In genomic region chr16:15686287-15686686, GRCh38 we compare ENCODE assay signal across 24 cellular contexts.
"Had no signal": no experiment of that assay in that cellular context is flagged by ENCODE, and none has a peak within 500 bp of the region (broad histone marks: within the 10 kb centered on the region; RNA-seq: fewer than 3 reads in every experiment).

No MANE protein-coding gene starts in this region.

- ATAC-seq: activated CD8-positive, alpha-beta memory T cell treated with anti-CD3 and anti-CD28 coated beads, Interleukin-2, amount 10 ng/mL, durations not matched to agents 7 days and 5 days; Panc1; Right ventricle myocardium inferior; WTC11 had no signal

- DNase-seq: activated CD4-positive, alpha-beta T cell treated with anti-CD3 and anti-CD28 coated beads for 48 hours; activated CD4-positive, alpha-beta T cell treated with anti-CD3 and anti-CD28 coated beads, Interleukin-2, amount 50 U/mL, for 4 hours; activated CD4-positive, CD25-positive, alpha-beta regulatory T cell treated with anti-CD3 and anti-CD28 coated beads, Interleukin-2, amount 50 U/mL, for 72 hours; activated CD8-positive, alpha-beta memory T cell treated with anti-CD3 and anti-CD28 coated beads, Interleukin-2, amount 10 ng/mL, durations not matched to agents 7 days and 5 days; activated effector memory CD4-positive, alpha-beta T cell treated with Interleukin-2 at 50 U/mL for 16 hours; activated naive CD4-positive, alpha-beta T cell treated with Interleukin-2 at 50 U/mL for 16 hours; activated T-cell treated with anti-CD3 and anti-CD28 coated beads, Interleukin-2, amount 50 U/mL, for 24 hours; anterior cingulate cortex; NCI-H1105 treated with DMSO at 0.1 percent for 48 hours; NCI-H1436 treated with DMSO at 0.1 percent for 48 hours; NCI-H187; NCI-H446; NCI-H526; NCI-H774; NK-92 treated with Interleukin-12 subunit alpha and Interleukin-12 subunit beta, amount 100 ng/mL, for 24 hours; OCI-M1; RPMI8226; T-helper 9 cell had no signal

- H3K4me3 Mint-ChIP-seq: activated CD8-positive, alpha-beta memory T cell treated with anti-CD3 and anti-CD28 coated beads, Interleukin-2, amount 10 ng/mL, durations not matched to agents 7 days and 5 days; activated naive CD8-positive, alpha-beta T cell; activated T-cell treated with anti-CD3 and anti-CD28 coated beads, Interleukin-2, amount 50 U/mL, for 24 hours; activated T-helper 1 cell treated with anti-CD3 and anti-CD28 coated beads, Interleukin-12 subunit alpha, Interleukin-12 subunit beta, Interleukin-2, Interleukin-4 antibody, amounts not matched to agents 30 ng/mL and 10 ng/mL and 1 ng/mL, durations not matched to agents 14 hours and 24 hours and 36 hours; T-helper 1 cell treated with Interleukin-12 subunit alpha and Interleukin-12 subunit beta and Interleukin-4 antibody, amounts not matched to agents 30 μg/mL and 1 μg/mL, for 36 hours; WTC11 had no signal

- H3K9me3 Mint-ChIP-seq: activated T-cell treated with anti-CD3 and anti-CD28 coated beads, Interleukin-2, amount 50 U/mL, for 24 hours; activated T-helper 1 cell treated with anti-CD3 and anti-CD28 coated beads, Interleukin-12 subunit alpha, Interleukin-12 subunit beta, Interleukin-2, Interleukin-4 antibody, amounts not matched to agents 30 ng/mL and 10 ng/mL and 1 ng/mL, durations not matched to agents 14 hours and 24 hours and 36 hours; T-helper 1 cell treated with Interleukin-12 subunit alpha and Interleukin-12 subunit beta and Interleukin-4 antibody, amounts not matched to agents 30 μg/mL and 1 μg/mL, for 36 hours; WTC11 had no signal

- H3K27me3 Mint-ChIP-seq: activated CD8-positive, alpha-beta memory T cell treated with anti-CD3 and anti-CD28 coated beads, Interleukin-2, amount 10 ng/mL, durations not matched to agents 7 days and 5 days; activated naive CD8-positive, alpha-beta T cell; activated T-cell treated with anti-CD3 and anti-CD28 coated beads, Interleukin-2, amount 50 U/mL, for 24 hours had no signal

- H3K27ac Mint-ChIP-seq: activated CD8-positive, alpha-beta memory T cell treated with anti-CD3 and anti-CD28 coated beads, Interleukin-2, amount 10 ng/mL, durations not matched to agents 7 days and 5 days; activated naive CD8-positive, alpha-beta T cell; activated T-cell treated with anti-CD3 and anti-CD28 coated beads, Interleukin-2, amount 50 U/mL, for 24 hours; activated T-helper 1 cell treated with anti-CD3 and anti-CD28 coated beads, Interleukin-12 subunit alpha, Interleukin-12 subunit beta, Interleukin-2, Interleukin-4 antibody, amounts not matched to agents 30 ng/mL and 10 ng/mL and 1 ng/mL, durations not matched to agents 14 hours and 24 hours and 36 hours; T-helper 1 cell treated with Interleukin-12 subunit alpha and Interleukin-12 subunit beta and Interleukin-4 antibody, amounts not matched to agents 30 μg/mL and 1 μg/mL, for 36 hours; WTC11 had no signal
